Comparison of ENCODE assay signal across 1 cellular context in the genomic region with DNA sequence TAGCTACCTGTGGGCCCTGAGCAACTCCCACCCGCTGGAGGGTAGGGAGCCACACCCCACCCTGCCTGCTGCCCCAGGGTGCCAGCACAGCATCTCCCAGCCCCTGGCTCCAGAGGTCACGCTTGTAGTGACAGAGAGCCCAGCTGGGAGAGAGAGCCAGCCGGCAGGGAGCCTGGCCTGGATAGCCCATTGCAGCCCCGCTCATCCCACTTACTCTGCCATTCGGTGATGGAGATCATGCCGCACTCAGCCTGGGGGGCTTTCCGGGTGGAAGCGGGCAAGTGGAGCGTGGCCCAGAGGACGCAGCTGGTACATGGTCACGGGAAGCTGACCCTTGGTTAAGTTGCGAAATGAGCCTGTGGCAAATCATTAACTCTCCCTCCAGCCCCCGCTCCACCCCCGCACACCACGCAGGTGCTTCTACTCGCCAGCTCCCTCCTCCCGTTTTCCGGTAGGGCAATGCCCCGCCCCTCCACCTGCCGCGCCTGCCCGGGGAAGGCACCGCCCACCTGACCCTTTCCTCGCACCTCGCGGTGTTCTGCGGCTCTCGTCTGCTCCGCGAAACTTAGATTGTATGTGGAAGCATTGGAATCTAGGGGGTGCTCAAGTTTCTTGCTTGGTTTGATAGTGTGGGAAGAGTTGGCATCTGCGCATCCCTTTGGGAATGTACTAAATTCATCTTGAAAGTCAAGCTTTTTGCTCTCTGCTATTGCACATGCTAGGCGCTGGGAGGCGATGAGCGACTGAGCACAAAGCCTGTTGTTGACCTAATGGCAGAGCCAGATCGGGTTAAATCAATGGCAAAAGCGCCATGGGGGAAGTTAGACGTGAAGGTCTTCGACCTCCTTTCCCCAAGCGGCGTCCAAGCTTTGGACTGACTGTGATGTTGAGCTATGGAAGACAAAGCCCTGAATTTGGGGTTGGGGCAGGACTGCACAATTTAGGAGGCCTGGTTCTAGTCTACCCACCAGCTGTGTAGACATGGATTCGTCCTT.
TF ChIP-seq lines count a peak whose summit lies in the region.

A gene with protein sequence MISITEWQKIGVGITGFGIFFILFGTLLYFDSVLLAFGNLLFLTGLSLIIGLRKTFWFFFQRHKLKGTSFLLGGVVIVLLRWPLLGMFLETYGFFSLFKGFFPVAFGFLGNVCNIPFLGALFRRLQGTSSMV (minus strand): TSS at position 321 of the 995 bp plus-strand sequence. CDS start 82 bp downstream, at position 239.

TF ChIP-seq in HepG2, 621 proteins besides CTCF, POLR2A, EP300 and RAD21 (continued from another document and continues in another):
- TF ChIP-seq, protein P1, sequence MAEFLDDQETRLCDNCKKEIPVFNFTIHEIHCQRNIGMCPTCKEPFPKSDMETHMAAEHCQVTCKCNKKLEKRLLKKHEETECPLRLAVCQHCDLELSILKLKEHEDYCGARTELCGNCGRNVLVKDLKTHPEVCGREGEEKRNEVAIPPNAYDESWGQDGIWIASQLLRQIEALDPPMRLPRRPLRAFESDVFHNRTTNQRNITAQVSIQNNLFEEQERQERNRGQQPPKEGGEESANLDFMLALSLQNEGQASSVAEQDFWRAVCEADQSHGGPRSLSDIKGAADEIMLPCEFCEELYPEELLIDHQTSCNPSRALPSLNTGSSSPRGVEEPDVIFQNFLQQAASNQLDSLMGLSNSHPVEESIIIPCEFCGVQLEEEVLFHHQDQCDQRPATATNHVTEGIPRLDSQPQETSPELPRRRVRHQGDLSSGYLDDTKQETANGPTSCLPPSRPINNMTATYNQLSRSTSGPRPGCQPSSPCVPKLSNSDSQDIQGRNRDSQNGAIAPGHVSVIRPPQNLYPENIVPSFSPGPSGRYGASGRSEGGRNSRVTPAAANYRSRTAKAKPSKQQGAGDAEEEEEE (CRISPR knock-in tag; IDR thresholded peaks at IDR 0.05; ENCODE audit: borderline replicate concordance), result peak; percentile 61; the same call in 1 of the 2 replicates
- TF ChIP-seq, protein P2, sequence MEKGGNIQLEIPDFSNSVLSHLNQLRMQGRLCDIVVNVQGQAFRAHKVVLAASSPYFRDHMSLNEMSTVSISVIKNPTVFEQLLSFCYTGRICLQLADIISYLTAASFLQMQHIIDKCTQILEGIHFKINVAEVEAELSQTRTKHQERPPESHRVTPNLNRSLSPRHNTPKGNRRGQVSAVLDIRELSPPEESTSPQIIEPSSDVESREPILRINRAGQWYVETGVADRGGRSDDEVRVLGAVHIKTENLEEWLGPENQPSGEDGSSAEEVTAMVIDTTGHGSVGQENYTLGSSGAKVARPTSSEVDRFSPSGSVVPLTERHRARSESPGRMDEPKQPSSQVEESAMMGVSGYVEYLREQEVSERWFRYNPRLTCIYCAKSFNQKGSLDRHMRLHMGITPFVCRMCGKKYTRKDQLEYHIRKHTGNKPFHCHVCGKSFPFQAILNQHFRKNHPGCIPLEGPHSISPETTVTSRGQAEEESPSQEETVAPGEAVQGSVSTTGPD (CRISPR knock-in tag; IDR thresholded peaks at IDR 0.05), result peak; percentile 73
- TF ChIP-seq NR3C1 (CRISPR knock-in tag; IDR thresholded peaks at IDR 0.05) (no peak), ZNF230 (CRISPR knock-in tag; IDR thresholded peaks at IDR 0.05) (peak; percentile 88), ZNF891 (CRISPR knock-in tag; IDR thresholded peaks at IDR 0.05) (peak; percentile 75), RARA (CRISPR knock-in tag; IDR thresholded peaks at IDR 0.05) (0 out of 2 replicates have a peak, but pooled peaks have one; percentile 36), SMAD9 (CRISPR knock-in tag; IDR thresholded peaks at IDR 0.05) (0 out of 2 replicates have a peak, but pooled peaks have one; percentile 38), DPF2 (CRISPR knock-in tag; IDR thresholded peaks at IDR 0.05; ENCODE audit: borderline replicate concordance, low read depth) (peak; percentile 81), ZNF569 (CRISPR knock-in tag; IDR thresholded peaks at IDR 0.05; ENCODE audit: borderline replicate concordance) (peak; percentile 67; the same call in 1 of the 2 replicates), MIER3 (CRISPR knock-in tag; IDR thresholded peaks at IDR 0.05; ENCODE audit: borderline replicate concordance) (0 out of 2 replicates have a peak, but pooled peaks have one; percentile 47), TBX3 (IDR thresholded peaks at IDR 0.05; ENCODE audit: borderline replicate concordance) (peak; percentile 44), SOX13 (IDR thresholded peaks at IDR 0.05) (no peak), SOX13 (CRISPR knock-in tag; conservative IDR thresholded peaks at IDR 0.05 in 1 of 2, IDR thresholded peaks at IDR 0.05 in 1 of 2) (no peak; a peak in 1 of 4 replicates), EHMT2 (IDR thresholded peaks at IDR 0.05; ENCODE audit: borderline replicate concordance, low read depth, low read length) (peak; percentile 73; the same call in 1 of the 2 replicates), ZNF749 (CRISPR knock-in tag; IDR thresholded peaks at IDR 0.05; ENCODE audit: borderline replicate concordance) (peak; percentile 90; the same call in 1 of the 2 replicates), SUZ12 (IDR thresholded peaks at IDR 0.05; ENCODE audit: low read depth, low read length) (no peak), ZNF670 (CRISPR knock-in tag; IDR thresholded peaks at IDR 0.05; ENCODE audit: borderline replicate concordance) (no peak; the same call in 1 of the 2 replicates), ZNF766 (CRISPR knock-in tag; IDR thresholded peaks at IDR 0.05; ENCODE audit: borderline replicate concordance) (peak; percentile 88), JUNB (CRISPR knock-in tag; IDR thresholded peaks at IDR 0.05; ENCODE audit: borderline replicate concordance) (no peak; the same call in 1 of the 2 replicates), ELF3 (CRISPR knock-in tag; IDR thresholded peaks at IDR 0.05) (peak; percentile 68), KLF9 (CRISPR knock-in tag; IDR thresholded peaks at IDR 0.05; ENCODE audit: low read depth) (peak; percentile 83; the same call in 1 of the 2 replicates), ZNF557 (CRISPR knock-in tag; IDR thresholded peaks at IDR 0.05) (0 out of 2 replicates have a peak, but pooled peaks have one; percentile 53), GATAD2A (CRISPR knock-in tag; IDR thresholded peaks at IDR 0.05) (peak; percentile 71), RFX3 (CRISPR knock-in tag; IDR thresholded peaks at IDR 0.05) (no peak), ZNF441 (CRISPR knock-in tag; IDR thresholded peaks at IDR 0.05; ENCODE audit: borderline replicate concordance) (peak; percentile 85; the same call in 1 of the 2 replicates), ZEB1 (IDR thresholded peaks at IDR 0.05; ENCODE audit: insufficient replicate concordance, low read depth) (peak; percentile 91), ZFP36 (IDR thresholded peaks at IDR 0.05; ENCODE audit: borderline replicate concordance, low read depth, low read length, partially characterized antibody) (no peak), ZNF768 (CRISPR knock-in tag; IDR thresholded peaks at IDR 0.05) (peak; percentile 43; the same call in 1 of the 2 replicates), KDM5A (IDR thresholded peaks at IDR 0.05; ENCODE audit: borderline replicate concordance, low read length) (peak; percentile 53; the same call in 1 of the 2 replicates), ZMAT3 (CRISPR knock-in tag; conservative IDR thresholded peaks at IDR 0.05) (peak; percentile 57; the same call in 1 of the 2 replicates), ZNF619 (CRISPR knock-in tag; IDR thresholded peaks at IDR 0.05) (no peak), SP4 (CRISPR knock-in tag; IDR thresholded peaks at IDR 0.05) (peak; percentile 88), IRF2 (CRISPR knock-in tag; IDR thresholded peaks at IDR 0.05) (peak; percentile 89), EED (CRISPR knock-in tag; IDR thresholded peaks at IDR 0.05) (peak; percentile 54; the same call in 1 of the 2 replicates), ZNF383 (CRISPR knock-in tag; IDR thresholded peaks at IDR 0.05; ENCODE audit: borderline replicate concordance) (peak; percentile 93; the same call in 1 of the 2 replicates), ZNF333 (CRISPR knock-in tag; IDR thresholded peaks at IDR 0.05; ENCODE audit: borderline replicate concordance) (0 out of 2 replicates have a peak, but pooled peaks have one; percentile 64), RBFOX2 (IDR thresholded peaks at IDR 0.05; ENCODE audit: low read depth, low read length) (peak; percentile 66), XRCC5 (optimal IDR thresholded peaks at IDR 0.05; ENCODE audit: low read length) (no peak), TARDBP (CRISPR knock-in tag; IDR thresholded peaks at IDR 0.05) (peak; percentile 92), ISL2 (CRISPR knock-in tag; IDR thresholded peaks at IDR 0.05) (peak; percentile 65; the same call in 1 of the 2 replicates), ZNF652 (CRISPR knock-in tag; IDR thresholded peaks at IDR 0.05; ENCODE audit: borderline replicate concordance, low read depth) (peak; percentile 73), DR1 (CRISPR knock-in tag; IDR thresholded peaks at IDR 0.05) (peak; percentile 70; the same call in 1 of the 2 replicates), FOXK1 (CRISPR knock-in tag; IDR thresholded peaks at IDR 0.05; ENCODE audit: borderline replicate concordance, low read depth) (0 out of 2 replicates have a peak, but pooled peaks have one; percentile 27), DMAP1 (CRISPR knock-in tag; IDR thresholded peaks at IDR 0.05) (peak; percentile 75), NR2C2 (CRISPR knock-in tag; IDR thresholded peaks at IDR 0.05; ENCODE audit: borderline replicate concordance) (peak; percentile 90), MIXL1 (CRISPR knock-in tag; IDR thresholded peaks at IDR 0.05) (peak; percentile 67)
- TF ChIP-seq, protein P3, sequence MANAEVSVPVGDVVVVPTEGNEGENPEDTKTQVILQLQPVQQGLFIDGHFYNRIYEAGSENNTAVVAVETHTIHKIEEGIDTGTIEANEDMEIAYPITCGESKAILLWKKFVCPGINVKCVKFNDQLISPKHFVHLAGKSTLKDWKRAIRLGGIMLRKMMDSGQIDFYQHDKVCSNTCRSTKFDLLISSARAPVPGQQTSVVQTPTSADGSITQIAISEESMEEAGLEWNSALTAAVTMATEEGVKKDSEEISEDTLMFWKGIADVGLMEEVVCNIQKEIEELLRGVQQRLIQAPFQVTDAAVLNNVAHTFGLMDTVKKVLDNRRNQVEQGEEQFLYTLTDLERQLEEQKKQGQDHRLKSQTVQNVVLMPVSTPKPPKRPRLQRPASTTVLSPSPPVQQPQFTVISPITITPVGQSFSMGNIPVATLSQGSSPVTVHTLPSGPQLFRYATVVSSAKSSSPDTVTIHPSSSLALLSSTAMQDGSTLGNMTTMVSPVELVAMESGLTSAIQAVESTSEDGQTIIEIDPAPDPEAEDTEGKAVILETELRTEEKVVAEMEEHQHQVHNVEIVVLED (CRISPR knock-in tag; IDR thresholded peaks at IDR 0.05; ENCODE audit: borderline replicate concordance), result peak; percentile 70; the same call in 1 of the 2 replicates
- TF ChIP-seq, protein P4, sequence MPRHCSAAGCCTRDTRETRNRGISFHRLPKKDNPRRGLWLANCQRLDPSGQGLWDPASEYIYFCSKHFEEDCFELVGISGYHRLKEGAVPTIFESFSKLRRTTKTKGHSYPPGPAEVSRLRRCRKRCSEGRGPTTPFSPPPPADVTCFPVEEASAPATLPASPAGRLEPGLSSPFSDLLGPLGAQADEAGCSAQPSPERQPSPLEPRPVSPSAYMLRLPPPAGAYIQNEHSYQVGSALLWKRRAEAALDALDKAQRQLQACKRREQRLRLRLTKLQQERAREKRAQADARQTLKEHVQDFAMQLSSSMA (CRISPR knock-in tag; IDR thresholded peaks at IDR 0.05), result 0 out of 2 replicates have a peak, but pooled peaks have one; percentile 82
- TF ChIP-seq, protein P5, sequence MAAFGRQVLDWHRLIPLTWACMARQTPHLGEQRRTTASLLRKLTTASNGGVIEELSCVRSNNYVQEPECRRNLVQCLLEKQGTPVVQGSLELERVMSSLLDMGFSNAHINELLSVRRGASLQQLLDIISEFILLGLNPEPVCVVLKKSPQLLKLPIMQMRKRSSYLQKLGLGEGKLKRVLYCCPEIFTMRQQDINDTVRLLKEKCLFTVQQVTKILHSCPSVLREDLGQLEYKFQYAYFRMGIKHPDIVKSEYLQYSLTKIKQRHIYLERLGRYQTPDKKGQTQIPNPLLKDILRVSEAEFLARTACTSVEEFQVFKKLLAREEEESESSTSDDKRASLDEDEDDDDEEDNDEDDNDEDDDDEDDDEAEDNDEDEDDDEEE (CRISPR knock-in tag; IDR thresholded peaks at IDR 0.05), result no peak
- TF ChIP-seq, protein P6, sequence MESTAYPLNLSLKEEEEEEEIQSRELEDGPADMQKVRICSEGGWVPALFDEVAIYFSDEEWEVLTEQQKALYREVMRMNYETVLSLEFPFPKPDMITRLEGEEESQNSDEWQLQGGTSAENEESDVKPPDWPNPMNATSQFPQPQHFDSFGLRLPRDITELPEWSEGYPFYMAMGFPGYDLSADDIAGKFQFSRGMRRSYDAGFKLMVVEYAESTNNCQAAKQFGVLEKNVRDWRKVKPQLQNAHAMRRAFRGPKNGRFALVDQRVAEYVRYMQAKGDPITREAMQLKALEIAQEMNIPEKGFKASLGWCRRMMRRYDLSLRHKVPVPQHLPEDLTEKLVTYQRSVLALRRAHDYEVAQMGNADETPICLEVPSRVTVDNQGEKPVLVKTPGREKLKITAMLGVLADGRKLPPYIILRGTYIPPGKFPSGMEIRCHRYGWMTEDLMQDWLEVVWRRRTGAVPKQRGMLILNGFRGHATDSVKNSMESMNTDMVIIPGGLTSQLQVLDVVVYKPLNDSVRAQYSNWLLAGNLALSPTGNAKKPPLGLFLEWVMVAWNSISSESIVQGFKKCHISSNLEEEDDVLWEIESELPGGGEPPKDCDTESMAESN (CRISPR knock-in tag; conservative IDR thresholded peaks at IDR 0.05), result peak; percentile 69
- TF ChIP-seq, protein P7, sequence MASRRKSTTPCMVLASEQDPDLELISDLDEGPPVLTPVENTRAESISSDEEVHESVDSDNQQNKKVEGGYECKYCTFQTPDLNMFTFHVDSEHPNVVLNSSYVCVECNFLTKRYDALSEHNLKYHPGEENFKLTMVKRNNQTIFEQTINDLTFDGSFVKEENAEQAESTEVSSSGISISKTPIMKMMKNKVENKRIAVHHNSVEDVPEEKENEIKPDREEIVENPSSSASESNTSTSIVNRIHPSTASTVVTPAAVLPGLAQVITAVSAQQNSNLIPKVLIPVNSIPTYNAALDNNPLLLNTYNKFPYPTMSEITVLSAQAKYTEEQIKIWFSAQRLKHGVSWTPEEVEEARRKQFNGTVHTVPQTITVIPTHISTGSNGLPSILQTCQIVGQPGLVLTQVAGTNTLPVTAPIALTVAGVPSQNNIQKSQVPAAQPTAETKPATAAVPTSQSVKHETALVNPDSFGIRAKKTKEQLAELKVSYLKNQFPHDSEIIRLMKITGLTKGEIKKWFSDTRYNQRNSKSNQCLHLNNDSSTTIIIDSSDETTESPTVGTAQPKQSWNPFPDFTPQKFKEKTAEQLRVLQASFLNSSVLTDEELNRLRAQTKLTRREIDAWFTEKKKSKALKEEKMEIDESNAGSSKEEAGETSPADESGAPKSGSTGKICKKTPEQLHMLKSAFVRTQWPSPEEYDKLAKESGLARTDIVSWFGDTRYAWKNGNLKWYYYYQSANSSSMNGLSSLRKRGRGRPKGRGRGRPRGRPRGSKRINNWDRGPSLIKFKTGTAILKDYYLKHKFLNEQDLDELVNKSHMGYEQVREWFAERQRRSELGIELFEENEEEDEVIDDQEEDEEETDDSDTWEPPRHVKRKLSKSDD (CRISPR knock-in tag; IDR thresholded peaks at IDR 0.05; ENCODE audit: low read depth), result 0 out of 2 replicates have a peak, but pooled peaks have one; percentile 55
- TF ChIP-seq, protein P8, sequence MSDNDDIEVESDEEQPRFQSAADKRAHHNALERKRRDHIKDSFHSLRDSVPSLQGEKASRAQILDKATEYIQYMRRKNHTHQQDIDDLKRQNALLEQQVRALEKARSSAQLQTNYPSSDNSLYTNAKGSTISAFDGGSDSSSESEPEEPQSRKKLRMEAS (IDR thresholded peaks at IDR 0.05), result peak; percentile 96
- TF ChIP-seq, protein P9, sequence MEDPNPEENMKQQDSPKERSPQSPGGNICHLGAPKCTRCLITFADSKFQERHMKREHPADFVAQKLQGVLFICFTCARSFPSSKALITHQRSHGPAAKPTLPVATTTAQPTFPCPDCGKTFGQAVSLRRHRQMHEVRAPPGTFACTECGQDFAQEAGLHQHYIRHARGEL (CRISPR knock-in tag; IDR thresholded peaks at IDR 0.05), result no peak
